ENCODE assay signal across 10 cellular contexts in genomic region chr2:66495788-66496640, GRCh38.
DNase-seq lines count a peak whose midpoint lies in the region; ATAC-seq, FAIRE-seq and TF ChIP-seq lines count a peak whose summit lies in the region.
"Had no signal": no experiment of that assay in that cellular context is flagged by ENCODE, and none has a peak within 500 bp of the region (broad histone marks: within the 10 kb centered on the region; RNA-seq: fewer than 3 reads in every experiment).

No MANE protein-coding gene starts in this region.

- H3K27ac ChIP-seq in VCaP, result peak overlapping the region; percentile 31
- peak overlapping the region in 11 of 12 donors; percentile 26 to 77 (median 56) for H3K27ac ChIP-seq in heart left ventricle
- peak overlapping the region; percentile 63 to 76 (median 66) for H3K27ac ChIP-seq in sigmoid colon

- H3K27me3 ChIP-seq in heart left ventricle (no peaks in the 10 kb centered on the region), sigmoid colon (no peaks in the 10 kb centered on the region)

- H3K4me3 ChIP-seq in heart left ventricle (peak overlapping the region in 1 of 12 donors; percentile 0), sigmoid colon (no peak overlapping the region)

- H3K36me3 ChIP-seq in heart left ventricle (peaks cover 0 to 6% (median 0%) of the 10 kb centered on the region in 9 donors), sigmoid colon (peaks cover 0 to 15% (median 1%) of the 10 kb centered on the region in 4 donors)

- intact Hi-C loops in heart left ventricle (cut with DNase I), result loop anchor here in 8 of 10 donors (2.0 to 10.0 kb wide), 6 partner anchors 39 to 61 kb away; partner anchors contain the start of gene MEIS1 (in 3 of the 8)
- intact Hi-C loops in sigmoid colon (cut with DNase I), result loop anchor here (5.0 kb wide), 1 partner anchor 34 kb away; no protein-coding TSS in a partner anchor

- TF ChIP-seq CTCF in VCaP (conservative IDR thresholded peaks at IDR 0.05) (no peak), heart left ventricle (IDR thresholded peaks at IDR 0.05) (peak in 3 of 12 donors; percentile 10 to 30 (median 22)), sigmoid colon (IDR thresholded peaks at IDR 0.05) (peak in 2 of 4 experiments; percentile 6 to 30)

- ATAC-seq in heart left ventricle, result peak; percentile 63 to 83 (median 72)
- no peak for ATAC-seq in stimulated activated naive CD8-positive, alpha-beta T cell treated with anti-CD3 and anti-CD28 coated beads, Interleukin-15, Interleukin-2, amounts not matched to agents 100 U/mL and 50 U/mL, for 24 hours
- ATAC-seq in GM21390 (IDR thresholded peaks at IDR 0.05; ENCODE audit: unreplicated experiment), result no peak

- 43 to 49% (median 46%) methylated on average over 13 of the region's 13 CpGs for WGBS in heart left ventricle, 4 donors
- WGBS in sigmoid colon, 2 donors, result 49 to 71% methylated on average over 13 of the region's 13 CpGs

- no peaks in the 10 kb centered on the region for H3K9me3 ChIP-seq in heart left ventricle
- H3K9me3 ChIP-seq in sigmoid colon, result no peaks in the 10 kb centered on the region

- TF ChIP-seq EP300 in sigmoid colon (IDR thresholded peaks at IDR 0.05), result no peak

- H3K4me1 ChIP-seq in heart left ventricle (peaks cover 0 to 56% (median 25%) of the 10 kb centered on the region in 12 donors), sigmoid colon (peaks cover 0 to 100% (median 85%) of the 10 kb centered on the region in 4 donors)

- TF ChIP-seq POLR2A in H54 (IDR thresholded peaks at IDR 0.05; ENCODE audit: low read depth, low read length), result no peak
- no peak for TF ChIP-seq POLR2A in heart left ventricle (IDR thresholded peaks at IDR 0.05)
- no peak for TF ChIP-seq POLR2A in sigmoid colon (IDR thresholded peaks at IDR 0.05)

- FAIRE-seq in H54 (lab: Jason Lieb, UNC), result peak; percentile 99

- DNase-seq in H54 (ENCODE audit: insufficient read length, low spot score) (peak; percentile 68), heart left ventricle (peak in 4 of 5 donors; percentile 30 to 60 (median 53)), sigmoid colon (peak; percentile 79), hippocampal formation (lab: John Stamatoyannopoulos, UW) (no peak), NCI-H2107 (lab: John Stamatoyannopoulos, UW) (no peak)
- DNase-seq in stimulated activated naive CD8-positive, alpha-beta T cell treated with anti-CD3 and anti-CD28 coated beads, Interleukin-15, Interleukin-2, amounts not matched to agents 100 U/mL and 50 U/mL, for 24 hours, result no peak
- DNase-seq: activated B cell treated with CpG ODN at 0.5 μM for 24 hours, naive B cell had no signal

Comparison
In these comparisons a context has a peak if more than half of its experiments do, and no peak if none do; other contexts are left out.
1. DNase-seq: peak in H54 (single experiment), heart left ventricle (4 of 5) and sigmoid colon (single experiment); none in stimulated activated naive CD8-positive, alpha-beta T cell treated with anti-CD3 and anti-CD28 coated beads, Interleukin-15, Interleukin-2, amounts not matched to agents 100 U/mL and 50 U/mL, for 24 hours (single experiment), hippocampal formation (0 of 2) and NCI-H2107 (single experiment).
2. ATAC-seq: peak in heart left ventricle (4 of 4); none in stimulated activated naive CD8-positive, alpha-beta T cell treated with anti-CD3 and anti-CD28 coated beads, Interleukin-15, Interleukin-2, amounts not matched to agents 100 U/mL and 50 U/mL, for 24 hours (single experiment) and GM21390 (single experiment).
3. Peak in every context shown above with its lines, with median percentiles within 50 percentile points of each other: H3K27ac ChIP-seq.